In genomic region chr1:229207916-229208315, GRCh38 we compare ENCODE assay signal across 15 cellular contexts.
DNase-seq lines count a peak whose midpoint lies in the region; ATAC-seq, FAIRE-seq and TF ChIP-seq lines count a peak whose summit lies in the region.
"Had no signal": no experiment of that assay in that cellular context is flagged by ENCODE, and none has a peak within 500 bp of the region (broad histone marks: within the 10 kb centered on the region; RNA-seq: fewer than 3 reads in every experiment).

No MANE protein-coding gene starts in this region.

- no peak for TF ChIP-seq EP300 in A549 (IDR thresholded peaks at IDR 0.05)
- TF ChIP-seq EP300 in stomach (IDR thresholded peaks at IDR 0.05), result no peak

- POLR2A ChIA-PET in A549 (lab: Yijun Ruan, JAX), result no interaction called here

- peak overlapping the region; percentile 25; the same call in 1 of the 3 replicates for H3K4me2 ChIP-seq in A549

- TF ChIP-seq CTCF in A549 (IDR thresholded peaks at IDR 0.05) (no peak), left lung (IDR thresholded peaks at IDR 0.05) (no peak), stomach (IDR thresholded peaks at IDR 0.05) (no peak)

- H3K4me3 ChIP-seq in A549, result no peak overlapping the region
- H3K4me3 ChIP-seq in left lung, result no peak overlapping the region
- no peak overlapping the region for H3K4me3 ChIP-seq in stomach

- peak overlapping the region in 1 of 2 experiments; percentile 26; a peak in 1 of 6 replicates for H3K27ac ChIP-seq in A549
- no peak overlapping the region for H3K27ac ChIP-seq in left lung
- H3K27ac ChIP-seq in stomach, result peak overlapping the region; percentile 50 to 70 (median 66)

- no peak for TF ChIP-seq POLR2A in A549 (IDR thresholded peaks at IDR 0.05; ENCODE audit: low read length)
- no peak for TF ChIP-seq POLR2A in stomach (IDR thresholded peaks at IDR 0.05)

- CTCF ChIA-PET in A549 (lab: Yijun Ruan, JAX), result interaction anchor here (2.8 kb wide), 1 partner anchor 20 kb away, joined by 12 read pairs; no protein-coding TSS in a partner anchor

- ATAC-seq in A549, result no peak
- ATAC-seq in left lung, result peak; percentile 22
- no peak for ATAC-seq in GM19035 (IDR thresholded peaks at IDR 0.05; ENCODE audit: unreplicated experiment)
- ATAC-seq in HG02840 (IDR thresholded peaks at IDR 0.05; ENCODE audit: low FRiP score, unreplicated experiment), result no peak
- ATAC-seq: HCT116 had no signal

- DNase-seq in A549 (ENCODE audit: low read depth in 1 of 2, low spot score in 1 of 2) (no peak), ELF-1 (ENCODE audit: low read depth, low spot score) (peak; percentile 27), left lung (no peak), stomach (peak; percentile 66)
- DNase-seq in activated CD4-positive, CD25-positive, alpha-beta regulatory T cell (lab: John Stamatoyannopoulos, UW), result no peak
- DNase-seq: CD8-positive, alpha-beta memory T cell; DMS79; KG1 had no signal

- H3K4me1 ChIP-seq in A549, result peaks cover 13% of the 10 kb centered on the region
- no peaks in the 10 kb centered on the region for H3K4me1 ChIP-seq in left lung
- H3K4me1 ChIP-seq in stomach, result peaks cover 6 to 56% (median 18%) of the 10 kb centered on the region in 4 donors

- intact Hi-C loops in left lung (cut with DNase I) (no loop called here), stomach (cut with DNase I; ENCODE audit: low total_unique reads) (no loop called here)

- no peak for FAIRE-seq in A549 (lab: Jason Lieb, UNC)
- FAIRE-seq: G401.6, GM12891, GM19239, H54 had no signal

- TF ChIP-seq RAD21 in A549 (conservative IDR thresholded peaks at IDR 0.05 in 1 of 2, IDR thresholded peaks at IDR 0.05 in 1 of 2), result no peak

- no peaks in the 10 kb centered on the region for H3K36me3 ChIP-seq in left lung
- H3K36me3 ChIP-seq in stomach, result no peaks in the 10 kb centered on the region

- 68% methylated on average over 3 of the region's 3 CpGs for WGBS in A549 (ENCODE audit: missing lambda C conversion rate)
- WGBS in stomach, 5 donors, result 38 to 79% (median 57%) methylated on average over 3 of the region's 3 CpGs

- H3K9me3 ChIP-seq in A549, result no peaks in the 10 kb centered on the region
- no peaks in the 10 kb centered on the region for H3K9me3 ChIP-seq in left lung
- no peaks in the 10 kb centered on the region for H3K9me3 ChIP-seq in stomach

- H3K27me3 ChIP-seq in left lung (no peaks in the 10 kb centered on the region), stomach (no peaks in the 10 kb centered on the region)

TF ChIP-seq in A549, 52 proteins besides CTCF, POLR2A, EP300 and RAD21:
- TF ChIP-seq RFX5 (IDR thresholded peaks at IDR 0.05) (no peak), KDM1A (IDR thresholded peaks at IDR 0.05; ENCODE audit: low read depth) (no peak), ATOH8 (CRISPR knock-in tag; IDR thresholded peaks at IDR 0.05; ENCODE audit: low read depth) (no peak), FOXS1 (CRISPR knock-in tag; IDR thresholded peaks at IDR 0.05) (no peak), EHMT2 (IDR thresholded peaks at IDR 0.05; ENCODE audit: low read depth) (no peak), TP53 (CRISPR knock-in tag; IDR thresholded peaks at IDR 0.05) (no peak), CEBPB (IDR thresholded peaks at IDR 0.05) (no peak), EHF (CRISPR knock-in tag; IDR thresholded peaks at IDR 0.05) (no peak)

Comparison
In these comparisons a context has a peak if more than half of its experiments do, and no peak if none do; other contexts are left out.
1. DNase-seq: peak in ELF-1 (single experiment) and stomach (single experiment); none in A549 (0 of 2), left lung (0 of 2) and activated CD4-positive, CD25-positive, alpha-beta regulatory T cell (0 of 4).
2. H3K27ac ChIP-seq: peak in stomach (5 of 5); none in left lung (0 of 2).